Comparison of ENCODE assay signal across 20 cellular contexts in genomic region chr19:51101171-51101865, GRCh38. TPM values are rescaled to one million over a fixed set of nuclear protein-coding genes. Genes with fewer than 3 reads are reported as not detected.
A peak's percentile ranks its signal among the peaks of the same experiment; 100 is the strongest.
DNase-seq lines count a peak whose midpoint lies in the region; ATAC-seq and TF ChIP-seq lines count a peak whose summit lies in the region.
"Had no signal": no experiment of that assay in that cellular context is flagged by ENCODE, and none has a peak within 500 bp of the region (broad histone marks: within the 10 kb centered on the region; RNA-seq: fewer than 3 reads in every experiment).

No MANE protein-coding gene starts in this region.

- H3K36me3 Mint-ChIP-seq in activated CD8-positive, alpha-beta T cell treated with anti-CD3 and anti-CD28 coated beads, Interleukin-2, amount 10 ng/mL, durations not matched to agents 7 days and 5 days (ENCODE audit: low read depth), result peaks cover 59% of the 10 kb centered on the region
- H3K36me3 Mint-ChIP-seq in activated CD8-positive, alpha-beta T cell treated with anti-CD3 and anti-CD28 coated beads for 36 hours (ENCODE audit: low read depth), result peaks cover 36% of the 10 kb centered on the region
- H3K36me3 Mint-ChIP-seq in WTC11, result peaks cover 7% of the 10 kb centered on the region; the same call in 1 of the 2 replicates

- H3K9me3 Mint-ChIP-seq in activated CD8-positive, alpha-beta T cell treated with anti-CD3 and anti-CD28 coated beads, Interleukin-2, amount 10 ng/mL, durations not matched to agents 7 days and 5 days (ENCODE audit: insufficient read depth), result no peaks in the 10 kb centered on the region
- no peaks in the 10 kb centered on the region for H3K9me3 Mint-ChIP-seq in activated CD8-positive, alpha-beta T cell treated with anti-CD3 and anti-CD28 coated beads for 36 hours
- no peaks in the 10 kb centered on the region for H3K9me3 Mint-ChIP-seq in WTC11

- intact Hi-C loops in activated CD8-positive, alpha-beta T cell treated with anti-CD3 and anti-CD28 coated beads for 36 hours (cut with micrococcal nuclease), result no loop called here

- H3K27ac Mint-ChIP-seq in activated CD8-positive, alpha-beta T cell treated with anti-CD3 and anti-CD28 coated beads, Interleukin-2, amount 10 ng/mL, durations not matched to agents 7 days and 5 days, result peak overlapping the region; percentile 43
- no peak overlapping the region for H3K27ac Mint-ChIP-seq in activated CD8-positive, alpha-beta T cell treated with anti-CD3 and anti-CD28 coated beads for 36 hours
- H3K27ac Mint-ChIP-seq in WTC11, result no peak overlapping the region

- ATAC-seq in activated CD8-positive, alpha-beta T cell treated with anti-CD3 and anti-CD28 coated beads, Interleukin-2, amount 10 ng/mL, durations not matched to agents 7 days and 5 days, result no peak
- no peak for ATAC-seq in activated CD8-positive, alpha-beta T cell treated with anti-CD3 and anti-CD28 coated beads for 36 hours
- no peak for ATAC-seq in GM21360 (IDR thresholded peaks at IDR 0.05; ENCODE audit: unreplicated experiment)
- ATAC-seq in WTC11, result no peak

- no peaks in the 10 kb centered on the region for H3K27me3 ChIP-seq in osteoblast (ENCODE audit: insufficient read depth, low read length)

- CTCF ChIA-PET in activated CD8-positive, alpha-beta T cell treated with anti-CD3 and anti-CD28 coated beads, Interleukin-2, amount 10 ng/mL, durations not matched to agents 7 days and 5 days (lab: Charles Lee), result no interaction called here
- CTCF ChIA-PET in activated CD8-positive, alpha-beta T cell treated with anti-CD3 and anti-CD28 coated beads for 36 hours (lab: Charles Lee), result interaction anchor here (0.8 kb wide), 1 partner anchor 30 kb away, joined by 3 read pairs; no protein-coding TSS in a partner anchor
- CTCF ChIA-PET in WTC11 (lab: Charles Lee), result interaction anchor here (2.5 kb wide), 1 partner anchor 85 kb away, joined by 17 read pairs; no protein-coding TSS in a partner anchor

- no peaks in the 10 kb centered on the region for H3K27me3 Mint-ChIP-seq in activated CD8-positive, alpha-beta T cell treated with anti-CD3 and anti-CD28 coated beads, Interleukin-2, amount 10 ng/mL, durations not matched to agents 7 days and 5 days (ENCODE audit: low read depth)
- H3K27me3 Mint-ChIP-seq in activated CD8-positive, alpha-beta T cell treated with anti-CD3 and anti-CD28 coated beads for 36 hours, result no peaks in the 10 kb centered on the region
- H3K27me3 Mint-ChIP-seq in WTC11 (ENCODE audit: low read depth), result no peaks in the 10 kb centered on the region

- H3K4me3 Mint-ChIP-seq in activated CD8-positive, alpha-beta T cell treated with anti-CD3 and anti-CD28 coated beads, Interleukin-2, amount 10 ng/mL, durations not matched to agents 7 days and 5 days, result no peak overlapping the region
- no peak overlapping the region for H3K4me3 Mint-ChIP-seq in activated CD8-positive, alpha-beta T cell treated with anti-CD3 and anti-CD28 coated beads for 36 hours
- no peak overlapping the region for H3K4me3 Mint-ChIP-seq in WTC11

- H3K4me3 ChIP-seq in foreskin fibroblast (ENCODE audit: low read depth in 1 of 2, low read length in 2 of 2), result no peak overlapping the region
- no peak overlapping the region for H3K4me3 ChIP-seq in osteoblast (ENCODE audit: insufficient read depth, low read length)

- H4K20me1 ChIP-seq in osteoblast (ENCODE audit: insufficient read depth, low read length), result peaks cover 45% of the 10 kb centered on the region

- DNase-seq in activated CD8-positive, alpha-beta T cell treated with anti-CD3 and anti-CD28 coated beads, Interleukin-2, amount 10 ng/mL, durations not matched to agents 7 days and 5 days, result no peak
- DNase-seq in activated CD8-positive, alpha-beta T cell treated with anti-CD3 and anti-CD28 coated beads for 36 hours, result no peak
- DNase-seq in foreskin fibroblast, result peak; percentile 20 to 57
- DNase-seq in osteoblast (ENCODE audit: insufficient read length, low spot score, missing footprints), result peak; percentile 89
- no peak for DNase-seq in HT-29 (ENCODE audit: low spot score)
- no peak for DNase-seq in WTC11 (ENCODE audit: low spot score)
- DNase-seq: Caco-2, DMS53, MM.1S, NCI-H1694, NCI-H345, NCI-H69 had no signal

- H3K36me3 ChIP-seq in osteoblast (ENCODE audit: insufficient read depth, low read length), result peaks cover 31% of the 10 kb centered on the region

- peak overlapping the region; percentile 27 for H3K27ac ChIP-seq in VCaP
- no peak overlapping the region for H3K27ac ChIP-seq in osteoblast (ENCODE audit: low read depth, low read length)
- H3K27ac ChIP-seq: C4-2B, KMS-11, RWPE1 had no signal

- peaks cover 27% of the 10 kb centered on the region for H3K4me1 Mint-ChIP-seq in activated CD8-positive, alpha-beta T cell treated with anti-CD3 and anti-CD28 coated beads, Interleukin-2, amount 10 ng/mL, durations not matched to agents 7 days and 5 days (ENCODE audit: low read depth)
- H3K4me1 Mint-ChIP-seq in activated CD8-positive, alpha-beta T cell treated with anti-CD3 and anti-CD28 coated beads for 36 hours (ENCODE audit: low read depth), result peaks cover 34% of the 10 kb centered on the region
- no peaks in the 10 kb centered on the region for H3K4me1 Mint-ChIP-seq in WTC11

- no peak overlapping the region for H3K4me2 ChIP-seq in osteoblast (ENCODE audit: insufficient read depth, low read length)
- H3K4me2 ChIP-seq: KMS-11 had no signal

- no peaks in the 10 kb centered on the region for H3K9me3 ChIP-seq in osteoblast (ENCODE audit: low read depth, low read length)
- H3K9me3 ChIP-seq: Caco-2 had no signal

- no peak overlapping the region for H2AFZ ChIP-seq in osteoblast (ENCODE audit: low read length)

- peaks cover 6% of the 10 kb centered on the region for H3K4me1 ChIP-seq in osteoblast (ENCODE audit: insufficient read depth, low read length)
- H3K4me1 ChIP-seq: Caco-2 had no signal

- no peak for TF ChIP-seq CTCF in activated CD8-positive, alpha-beta T cell treated with anti-CD3 and anti-CD28 coated beads for 36 hours (IDR thresholded peaks at IDR 0.05)
- TF ChIP-seq CTCF in VCaP (conservative IDR thresholded peaks at IDR 0.05) (no peak), foreskin fibroblast (IDR thresholded peaks at IDR 0.05; ENCODE audit: low read depth, low read length) (no peak), osteoblast (IDR thresholded peaks at IDR 0.05; ENCODE audit: extremely low read depth, low read depth, low read length) (no peak), WTC11 (IDR thresholded peaks at IDR 0.05) (no peak)

- H3K79me2 ChIP-seq in osteoblast (ENCODE audit: insufficient read depth, low read length), result peaks cover 41% of the 10 kb centered on the region

- POLR2A ChIA-PET in activated CD8-positive, alpha-beta T cell treated with anti-CD3 and anti-CD28 coated beads, Interleukin-2, amount 10 ng/mL, durations not matched to agents 7 days and 5 days (lab: Charles Lee), result no interaction called here
- POLR2A ChIA-PET in activated CD8-positive, alpha-beta T cell treated with anti-CD3 and anti-CD28 coated beads for 36 hours (lab: Charles Lee), result interaction anchor here (0.6 to 0.8 kb wide), 2 partner anchors 44 to 84 kb away, joined by 3 read pairs; no protein-coding TSS in a partner anchor
- POLR2A ChIA-PET in WTC11 (lab: Charles Lee), result no interaction called here

TF ChIP-seq in WTC11, 78 proteins besides CTCF, POLR2A, EP300 and RAD21 (continues in another document):
- no peak for TF ChIP-seq ZNF416 (CRISPR knock-in tag; IDR thresholded peaks at IDR 0.05)
- no peak for TF ChIP-seq ATF3 (CRISPR knock-in tag; conservative IDR thresholded peaks at IDR 0.05)
- no peak for TF ChIP-seq TEAD1 (CRISPR knock-in tag; IDR thresholded peaks at IDR 0.05)

RNA-seq across cellular contexts. Expression of gene CTU1, which starts 6.9 kb away (rescaled TPM):
- 1 to 10 TPM; 8.7 to 10.0 TPM for total RNA-seq in activated CD8-positive, alpha-beta T cell treated with anti-CD3 and anti-CD28 coated beads, Interleukin-2, amount 10 ng/mL, durations not matched to agents 7 days and 5 days
- total RNA-seq in activated CD8-positive, alpha-beta T cell treated with anti-CD3 and anti-CD28 coated beads for 36 hours, result 10 to 100 TPM; 10.6 to 11.1 TPM
- total RNA-seq in osteoblast, result 4.1 and 4.3 TPM in 2 replicates
- total RNA-seq in HT-29 (2014; rRNA removed; shearing (Covaris generic)), result 44.5 and 46.9 TPM in 2 replicates
- 8.6 to 10.3 TPM (median 8.9 TPM) in 3 replicates for total RNA-seq in WTC11 (2021)

RNA-seq across cellular contexts. Expression of gene KLK14, which starts 18.6 kb away (rescaled TPM):
- total RNA-seq in activated CD8-positive, alpha-beta T cell treated with anti-CD3 and anti-CD28 coated beads, Interleukin-2, amount 10 ng/mL, durations not matched to agents 7 days and 5 days, result under 1 TPM in 1 of 2 experiments, not detected in 1; 0.57 TPM
- under 1 TPM; 0.32 to 0.43 TPM for total RNA-seq in activated CD8-positive, alpha-beta T cell treated with anti-CD3 and anti-CD28 coated beads for 36 hours
- total RNA-seq in osteoblast, result not detected in 2 replicates
- total RNA-seq in HT-29 (2014; rRNA removed; shearing (Covaris generic)), result not detected in 2 replicates
- total RNA-seq in WTC11 (2021), result 1.1 to 1.6 TPM (median 1.4 TPM) in 3 replicates
- total RNA-seq: Caco-2, G401, H4, SK-MEL-5 had no signal

RNA-seq across cellular contexts. Expression of gene SIGLEC9, which starts 23.4 kb away (rescaled TPM):
- under 1 TPM; 0.58 to 0.60 TPM for total RNA-seq in activated CD8-positive, alpha-beta T cell treated with anti-CD3 and anti-CD28 coated beads, Interleukin-2, amount 10 ng/mL, durations not matched to agents 7 days and 5 days
- under 1 TPM; 0.40 to 0.65 TPM for total RNA-seq in activated CD8-positive, alpha-beta T cell treated with anti-CD3 and anti-CD28 coated beads for 36 hours
- total RNA-seq in osteoblast (under 0.01 TPM in 1 of 2 replicates, not detected in the other), WTC11 (2021) (not detected in 3 replicates)
- not detected in 2 replicates for total RNA-seq in HT-29 (2014; rRNA removed; shearing (Covaris generic))
- total RNA-seq: Caco-2, G401, H4, SK-MEL-5 had no signal

RNA-seq across cellular contexts. Expression of gene KLK13, which starts 36.4 kb away (rescaled TPM):
- total RNA-seq in activated CD8-positive, alpha-beta T cell treated with anti-CD3 and anti-CD28 coated beads, Interleukin-2, amount 10 ng/mL, durations not matched to agents 7 days and 5 days, result not detected
- total RNA-seq in activated CD8-positive, alpha-beta T cell treated with anti-CD3 and anti-CD28 coated beads for 36 hours, result not detected
- total RNA-seq in osteoblast (not detected in 2 replicates), WTC11 (2021) (3.1 to 5.0 TPM (median 4.5 TPM) in 3 replicates)
- total RNA-seq in HT-29 (2014; rRNA removed; shearing (Covaris generic)), result not detected in 2 replicates
- total RNA-seq: Caco-2, G401, H4, SK-MEL-5 had no signal

RNA-seq across cellular contexts. Expression of gene SIGLEC7, which starts 40.8 kb away (rescaled TPM):
- not detected for total RNA-seq in activated CD8-positive, alpha-beta T cell treated with anti-CD3 and anti-CD28 coated beads, Interleukin-2, amount 10 ng/mL, durations not matched to agents 7 days and 5 days
- total RNA-seq in activated CD8-positive, alpha-beta T cell treated with anti-CD3 and anti-CD28 coated beads for 36 hours, result not detected
- total RNA-seq in osteoblast, result not detected in 2 replicates
- total RNA-seq in HT-29 (2014; rRNA removed; shearing (Covaris generic)), result not detected in 2 replicates
- total RNA-seq in WTC11 (2021), result not detected in 3 replicates
- total RNA-seq: Caco-2, G401, H4, SK-MEL-5 had no signal

Comparison
In these comparisons a context has a peak if more than half of its experiments do, and no peak if none do; other contexts are left out.
1. DNase-seq: peak in foreskin fibroblast (2 of 2) and osteoblast (single experiment); none in activated CD8-positive, alpha-beta T cell treated with anti-CD3 and anti-CD28 coated beads, Interleukin-2, amount 10 ng/mL, durations not matched to agents 7 days and 5 days (single experiment), activated CD8-positive, alpha-beta T cell treated with anti-CD3 and anti-CD28 coated beads for 36 hours (single experiment), HT-29 (single experiment) and WTC11 (single experiment).